In the genomic region with DNA sequence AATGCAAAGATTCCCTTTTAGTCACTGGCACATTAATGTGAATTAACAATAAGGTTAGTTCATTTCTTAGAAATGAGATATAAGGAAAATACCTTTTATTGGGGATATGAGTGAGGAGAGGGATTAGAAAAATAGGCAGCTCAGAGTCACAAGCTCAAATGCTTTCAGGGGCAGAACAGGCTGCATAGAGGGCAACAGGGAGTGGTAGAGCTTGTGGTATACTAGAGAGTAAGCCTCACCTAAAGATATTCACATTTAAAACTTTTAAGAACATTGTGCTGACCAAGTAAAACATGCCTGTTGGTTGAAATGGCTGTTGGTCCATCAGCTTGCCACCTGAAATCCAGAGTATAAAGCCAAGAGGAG, we compare ENCODE assay signal across 18 cellular contexts. TPM values are rescaled to one million over a fixed set of nuclear protein-coding genes. Genes with fewer than 3 reads are reported as not detected.
DNase-seq lines count a peak whose midpoint lies in the region; ATAC-seq and TF ChIP-seq lines count a peak whose summit lies in the region.
"Had no signal": no experiment of that assay in that cellular context is flagged by ENCODE, and none has a peak within 500 bp of the region (broad histone marks: within the 10 kb centered on the region; RNA-seq: fewer than 3 reads in every experiment).

No MANE protein-coding gene starts in this region.

- POLR2A ChIA-PET in PC-9 (lab: Charles Lee; ENCODE audit: unreplicated experiment) (interaction anchor here (0.6 kb wide), 3 partner anchors 672 to 1812 kb away, joined by 4 to 5 read pairs (median 5); no protein-coding TSS in a partner anchor), GM10248 (lab: Yijun Ruan, JAX) (no interaction called here)

- H3K23ac ChIP-seq in mesenchymal stem cell (ENCODE audit: low read length in 2 of 2), result no peak overlapping the region

- H2BK12ac ChIP-seq in mesenchymal stem cell (ENCODE audit: low read length in 2 of 2), result peak overlapping the region in 1 of 2 experiments; percentile 75

- H2AFZ ChIP-seq in PC-9, result no peak overlapping the region
- H2AFZ ChIP-seq in mesenchymal stem cell (ENCODE audit: low read depth, low read length), result no peak overlapping the region

- TF ChIP-seq CTCF in PC-9 (conservative IDR thresholded peaks at IDR 0.05) (no peak), breast epithelium (IDR thresholded peaks at IDR 0.05) (no peak), type B pancreatic cell (conservative IDR thresholded peaks at IDR 0.05) (no peak), GM10248 (IDR thresholded peaks at IDR 0.05; ENCODE audit: control extremely low read depth, extremely low read depth, low read depth, missing control alignments) (no peak)

- intact Hi-C loops in PC-9 (cut with micrococcal nuclease; ENCODE audit: unreplicated experiment), result no loop called here
- intact Hi-C loops in breast epithelium (cut with DNase I; ENCODE audit: low total_unique reads), result no loop called here

- peak overlapping the region; percentile 36 for H2BK5ac ChIP-seq in mesenchymal stem cell (ENCODE audit: low read depth, low read length, poor library complexity, severe bottlenecking)

- H4K20me1 ChIP-seq in PC-9 (ENCODE audit: insufficient read depth), result no peaks in the 10 kb centered on the region
- H4K20me1 ChIP-seq: BLaER1 had no signal

- H3K9me3 Mint-ChIP-seq in type B pancreatic cell, result no peaks in the 10 kb centered on the region
- H3K9me3 Mint-ChIP-seq: activated naive CD8-positive, alpha-beta T cell treated with anti-CD3 and anti-CD28 coated beads, Interleukin-2, amount 10 ng/mL, durations not matched to agents 7 days and 5 days had no signal

- H3K27ac ChIP-seq in PC-9, result peak overlapping the region; percentile 80
- H3K27ac ChIP-seq in breast epithelium, result peak overlapping the region; percentile 61 to 79
- peak overlapping the region; percentile 99 for H3K27ac ChIP-seq in mesenchymal stem cell (ENCODE audit: low read length, poor library complexity, severe bottlenecking)
- H3K27ac ChIP-seq: BLaER1, KMS-11, Peyer's patch had no signal

- TF ChIP-seq POLR2A in breast epithelium (IDR thresholded peaks at IDR 0.05), result no peak

- H3K9me2 ChIP-seq in PC-9 (ENCODE audit: insufficient read depth), result no peaks in the 10 kb centered on the region

- H3K79me2 ChIP-seq in PC-9 (ENCODE audit: low read depth), result no peaks in the 10 kb centered on the region

- H3K4me1 Mint-ChIP-seq in type B pancreatic cell (ENCODE audit: unreplicated experiment), result peaks cover 18% of the 10 kb centered on the region
- H3K4me1 Mint-ChIP-seq: activated naive CD8-positive, alpha-beta T cell treated with anti-CD3 and anti-CD28 coated beads, Interleukin-2, amount 10 ng/mL, durations not matched to agents 7 days and 5 days had no signal

- H3K4me3 ChIP-seq in PC-9, result no peak overlapping the region
- no peak overlapping the region for H3K4me3 ChIP-seq in breast epithelium
- H3K4me3 ChIP-seq in mesenchymal stem cell (ENCODE audit: insufficient read depth in 1 of 2, low read depth in 1 of 2, low read length in 2 of 2), result no peak overlapping the region
- H3K4me3 ChIP-seq: BLaER1, Peyer's patch had no signal

- H3K18ac ChIP-seq in mesenchymal stem cell (ENCODE audit: low read depth in 1 of 2, low read length in 2 of 2), result peak overlapping the region; percentile 5 to 11

- H3K9me3 ChIP-seq in PC-9 (ENCODE audit: insufficient read depth, low read depth), result no peaks in the 10 kb centered on the region
- no peaks in the 10 kb centered on the region for H3K9me3 ChIP-seq in breast epithelium
- no peaks in the 10 kb centered on the region for H3K9me3 ChIP-seq in mesenchymal stem cell (ENCODE audit: control insufficient read depth, low read length)
- H3K9me3 ChIP-seq: BLaER1, Peyer's patch had no signal

- H3K4me2 ChIP-seq in PC-9, result peak overlapping the region; percentile 62
- H3K4me2 ChIP-seq in mesenchymal stem cell (ENCODE audit: low read length, poor library complexity, severe bottlenecking), result no peak overlapping the region
- H3K4me2 ChIP-seq: BLaER1, KMS-11 had no signal

- H3K27me3 Mint-ChIP-seq in type B pancreatic cell, result no peaks in the 10 kb centered on the region

- BruUV-seq in PC-9 (replicated peaks; lab: Mats Ljungman, UMichigan), result no TSS peak

- DNase-seq in PC-9 (no peak), breast epithelium (ENCODE audit: low spot score in 2 of 2) (no peak), mesenchymal stem cell (no peak), type B pancreatic cell (ENCODE audit: extremely low spot score, unreplicated experiment) (no peak), GM10248 (ENCODE audit: extremely low spot score) (no peak)
- DNase-seq in activated naive CD4-positive, alpha-beta T cell treated with Interleukin-2 at 50 U/mL for 16 hours, result no peak
- DNase-seq: activated naive CD8-positive, alpha-beta T cell treated with anti-CD3 and anti-CD28 coated beads, Interleukin-2, amount 10 ng/mL, durations not matched to agents 7 days and 5 days; activated T-cell treated with anti-CD3 and anti-CD28 coated beads for 4 hours; DMS 273 treated with DMSO at 0.1 percent for 48 hours; effector CD4-positive, alpha-beta T cell; GF-D8; NCI-H2107; Peyer's patch; stimulated activated CD4-positive, alpha-beta T cell treated with anti-CD3 and anti-CD28 coated beads, Interleukin-1b, Interleukin-23, amount 100 ng/mL, for 48 hours had no signal

- no peak overlapping the region for H4K8ac ChIP-seq in mesenchymal stem cell (ENCODE audit: low read length)

- no peak overlapping the region for H3K4me3 Mint-ChIP-seq in type B pancreatic cell
- H3K4me3 Mint-ChIP-seq: activated naive CD8-positive, alpha-beta T cell treated with anti-CD3 and anti-CD28 coated beads, Interleukin-2, amount 10 ng/mL, durations not matched to agents 7 days and 5 days had no signal

- peak overlapping the region; percentile 84 for H3K27ac Mint-ChIP-seq in type B pancreatic cell
- H3K27ac Mint-ChIP-seq: activated naive CD8-positive, alpha-beta T cell treated with anti-CD3 and anti-CD28 coated beads, Interleukin-2, amount 10 ng/mL, durations not matched to agents 7 days and 5 days had no signal

- H3K9ac ChIP-seq in mesenchymal stem cell (ENCODE audit: low read length), result peak overlapping the region; percentile 66
- H3K9ac ChIP-seq: BLaER1, KMS-11 had no signal

- no peak for ATAC-seq in GM18909 (IDR thresholded peaks at IDR 0.05; ENCODE audit: poor library complexity, unreplicated experiment)

- no peak overlapping the region for H3K4ac ChIP-seq in mesenchymal stem cell (ENCODE audit: low read depth in 1 of 2, low read length in 2 of 2)

- H3F3A ChIP-seq in PC-9 (ENCODE audit: insufficient read depth, low read depth), result peaks cover 13% of the 10 kb centered on the region; the same call in 1 of the 2 replicates

- CTCF ChIA-PET in PC-9 (lab: Charles Lee), result interaction anchor here (0.5 kb wide), 1 partner anchor 1508 kb away, joined by 6 read pairs; no protein-coding TSS in a partner anchor
- CTCF ChIA-PET in GM10248 (lab: Yijun Ruan, JAX), result interaction anchor here (1.1 to 2.0 kb wide), 3 partner anchors 13 to 33 kb away, joined by 3 to 8 read pairs (median 3); no protein-coding TSS in a partner anchor

- H3K14ac ChIP-seq in mesenchymal stem cell (ENCODE audit: low read length in 2 of 2), result peak overlapping the region in 1 of 2 experiments; percentile 18

- H3K36me3 ChIP-seq in PC-9 (ENCODE audit: low read depth), result no peaks in the 10 kb centered on the region
- H3K36me3 ChIP-seq in breast epithelium, result no peaks in the 10 kb centered on the region
- no peaks in the 10 kb centered on the region for H3K36me3 ChIP-seq in mesenchymal stem cell (ENCODE audit: control insufficient read depth in 1 of 2, insufficient read depth in 2 of 2, low read depth in 1 of 2, low read length in 2 of 2)
- H3K36me3 ChIP-seq: BLaER1, Peyer's patch had no signal

- H3K79me1 ChIP-seq in mesenchymal stem cell (replicated peaks; ENCODE audit: low read length, poor library complexity, severe bottlenecking), result no peaks in the 10 kb centered on the region

- H2AK5ac ChIP-seq in mesenchymal stem cell (ENCODE audit: low read length, severe bottlenecking), result peak overlapping the region; percentile 87

- H2BK120ac ChIP-seq in mesenchymal stem cell (ENCODE audit: low read depth, low read length), result no peak overlapping the region

- H3K27me3 ChIP-seq in PC-9 (ENCODE audit: insufficient read depth, low read depth) (no peaks in the 10 kb centered on the region), breast epithelium (no peaks in the 10 kb centered on the region), mesenchymal stem cell (ENCODE audit: control insufficient read depth in 1 of 2, insufficient read depth in 1 of 2, low read length in 2 of 2) (no peaks in the 10 kb centered on the region)
- H3K27me3 ChIP-seq: BLaER1, Peyer's patch had no signal

- no peak overlapping the region for H4K91ac ChIP-seq in mesenchymal stem cell (ENCODE audit: low read length)

- peak overlapping the region; percentile 2 for H2BK15ac ChIP-seq in mesenchymal stem cell (ENCODE audit: low read depth, poor library complexity, severe bottlenecking)

- no peaks in the 10 kb centered on the region for H3K36me3 Mint-ChIP-seq in type B pancreatic cell
- H3K36me3 Mint-ChIP-seq: activated naive CD8-positive, alpha-beta T cell treated with anti-CD3 and anti-CD28 coated beads, Interleukin-2, amount 10 ng/mL, durations not matched to agents 7 days and 5 days had no signal

- peaks cover 23% of the 10 kb centered on the region for H3K4me1 ChIP-seq in PC-9 (replicated peaks; ENCODE audit: insufficient read depth)
- H3K4me1 ChIP-seq in breast epithelium, result peaks cover 0 to 5% of the 10 kb centered on the region in 2 donors
- peaks cover 9% of the 10 kb centered on the region for H3K4me1 ChIP-seq in mesenchymal stem cell (ENCODE audit: control insufficient read depth, insufficient read depth, low read depth, low read length)
- H3K4me1 ChIP-seq: BLaER1, Peyer's patch had no signal

RNA-seq across cellular contexts. Expression of gene ZNF474, which starts 34.7 kb away (rescaled TPM):
- total RNA-seq in PC-9 (2021) (not detected in 2 replicates), breast epithelium (under 1 TPM; 0.33 to 0.48 (median 0.44) TPM), type B pancreatic cell (ENCODE audit: low replicate concordance) (0.24 and 1.9 TPM in 2 replicates)
- 0.93 TPM for polyA plus RNA-seq in mesenchymal stem cell (2013, experiment 1 of 2)
- 0.85 TPM for polyA plus RNA-seq in mesenchymal stem cell (2013, experiment 2 of 2)
- polyA plus RNA-seq: right cardiac atrium had no signal
